Comparison of ENCODE assay signal across 8 cellular contexts in genomic region chr14:22929848-22930364, GRCh38. TPM values are rescaled to one million over a fixed set of nuclear protein-coding genes. Genes with fewer than 3 reads are reported as not detected.
DNase-seq lines count a peak whose midpoint lies in the region; ATAC-seq and TF ChIP-seq lines count a peak whose summit lies in the region.

No MANE protein-coding gene starts in this region.

- no peaks in the 10 kb centered on the region for H3K27me3 ChIP-seq in tibial artery

- H3K4me3 ChIP-seq in tibial artery: peak overlapping the region; percentile 86 to 92

- H3K27me3 Mint-ChIP-seq in activated CD4-positive, alpha-beta memory T cell treated with anti-CD3 and anti-CD28 coated beads for 36 hours: no peaks in the 10 kb centered on the region
- H3K27me3 Mint-ChIP-seq in activated naive CD4-positive, alpha-beta T cell treated with anti-CD3 and anti-CD28 coated beads, Interleukin-2, amount 10 ng/mL, durations not matched to agents 7 days and 5 days: no peaks in the 10 kb centered on the region

- no peak overlapping the region for H3K27ac Mint-ChIP-seq in activated CD4-positive, alpha-beta memory T cell treated with anti-CD3 and anti-CD28 coated beads for 36 hours
- no peak overlapping the region for H3K27ac Mint-ChIP-seq in stimulated activated effector memory CD8-positive, alpha-beta T cell treated with anti-CD3 and anti-CD28 coated beads, Interleukin-12 subunit alpha, Interleukin-12 subunit beta, amount 100 ng/mL, for 72 hours
- no peak overlapping the region for H3K27ac Mint-ChIP-seq in activated naive CD4-positive, alpha-beta T cell treated with anti-CD3 and anti-CD28 coated beads, Interleukin-2, amount 10 ng/mL, durations not matched to agents 7 days and 5 days

- DNase-seq in NCI-H1694 treated with DMSO at 0.1 percent for 48 hours (lab: John Stamatoyannopoulos, UW) (peak; percentile 78), NCI-H1694 (lab: John Stamatoyannopoulos, UW) (no peak), inferior parietal cortex (ENCODE audit: extremely low spot score) (peak; percentile 68), tibial artery (no peak)
- no peak for DNase-seq in activated CD4-positive, alpha-beta memory T cell treated with anti-CD3 and anti-CD28 coated beads for 36 hours
- no peak for DNase-seq in stimulated activated effector memory CD8-positive, alpha-beta T cell treated with anti-CD3 and anti-CD28 coated beads, Interleukin-12 subunit alpha, Interleukin-12 subunit beta, amount 100 ng/mL, for 72 hours (ENCODE audit: low spot score in 2 of 2)
- no peak for DNase-seq in activated naive CD4-positive, alpha-beta T cell treated with anti-CD3 and anti-CD28 coated beads, Interleukin-2, amount 10 ng/mL, durations not matched to agents 7 days and 5 days

- peaks cover 37% of the 10 kb centered on the region for H3K4me1 Mint-ChIP-seq in activated CD4-positive, alpha-beta memory T cell treated with anti-CD3 and anti-CD28 coated beads for 36 hours (ENCODE audit: low read depth)
- peaks cover 12% of the 10 kb centered on the region for H3K4me1 Mint-ChIP-seq in stimulated activated effector memory CD8-positive, alpha-beta T cell treated with anti-CD3 and anti-CD28 coated beads, Interleukin-12 subunit alpha, Interleukin-12 subunit beta, amount 100 ng/mL, for 72 hours
- H3K4me1 Mint-ChIP-seq in activated naive CD4-positive, alpha-beta T cell treated with anti-CD3 and anti-CD28 coated beads, Interleukin-2, amount 10 ng/mL, durations not matched to agents 7 days and 5 days: peaks cover 26% of the 10 kb centered on the region

- H3K4me3 Mint-ChIP-seq in activated CD4-positive, alpha-beta memory T cell treated with anti-CD3 and anti-CD28 coated beads for 36 hours: no peak overlapping the region
- no peak overlapping the region for H3K4me3 Mint-ChIP-seq in stimulated activated effector memory CD8-positive, alpha-beta T cell treated with anti-CD3 and anti-CD28 coated beads, Interleukin-12 subunit alpha, Interleukin-12 subunit beta, amount 100 ng/mL, for 72 hours
- no peak overlapping the region for H3K4me3 Mint-ChIP-seq in activated naive CD4-positive, alpha-beta T cell treated with anti-CD3 and anti-CD28 coated beads, Interleukin-2, amount 10 ng/mL, durations not matched to agents 7 days and 5 days

- CTCF ChIA-PET in activated CD4-positive, alpha-beta memory T cell treated with anti-CD3 and anti-CD28 coated beads for 36 hours (lab: Charles Lee): interaction anchor here (0.7 to 4.6 kb wide), 36 partner anchors 9 to 1203 kb away, joined by 3 to 45 read pairs (median 4); partner anchors contain the start of genes AJUBA, CDH24, DAD1 and HAUS4
- CTCF ChIA-PET in activated naive CD4-positive, alpha-beta T cell treated with anti-CD3 and anti-CD28 coated beads, Interleukin-2, amount 10 ng/mL, durations not matched to agents 7 days and 5 days (lab: Charles Lee): interaction anchor here (0.9 to 3.0 kb wide), 25 partner anchors 10 to 128 kb away, joined by 3 to 24 read pairs (median 5); partner anchors contain the start of genes AJUBA, HAUS4, RBM23 and REM2

- H3K9me3 Mint-ChIP-seq in activated CD4-positive, alpha-beta memory T cell treated with anti-CD3 and anti-CD28 coated beads for 36 hours: no peaks in the 10 kb centered on the region
- H3K9me3 Mint-ChIP-seq in stimulated activated effector memory CD8-positive, alpha-beta T cell treated with anti-CD3 and anti-CD28 coated beads, Interleukin-12 subunit alpha, Interleukin-12 subunit beta, amount 100 ng/mL, for 72 hours: no peaks in the 10 kb centered on the region
- no peaks in the 10 kb centered on the region for H3K9me3 Mint-ChIP-seq in activated naive CD4-positive, alpha-beta T cell treated with anti-CD3 and anti-CD28 coated beads, Interleukin-2, amount 10 ng/mL, durations not matched to agents 7 days and 5 days

- peaks cover 20% of the 10 kb centered on the region for H3K36me3 Mint-ChIP-seq in activated CD4-positive, alpha-beta memory T cell treated with anti-CD3 and anti-CD28 coated beads for 36 hours
- H3K36me3 Mint-ChIP-seq in stimulated activated effector memory CD8-positive, alpha-beta T cell treated with anti-CD3 and anti-CD28 coated beads, Interleukin-12 subunit alpha, Interleukin-12 subunit beta, amount 100 ng/mL, for 72 hours: peaks cover 32% of the 10 kb centered on the region
- peaks cover 17% of the 10 kb centered on the region for H3K36me3 Mint-ChIP-seq in activated naive CD4-positive, alpha-beta T cell treated with anti-CD3 and anti-CD28 coated beads, Interleukin-2, amount 10 ng/mL, durations not matched to agents 7 days and 5 days

- ATAC-seq in stimulated activated effector memory CD8-positive, alpha-beta T cell treated with anti-CD3 and anti-CD28 coated beads, Interleukin-12 subunit alpha, Interleukin-12 subunit beta, amount 100 ng/mL, for 72 hours: no peak

- peaks cover 0 to 22% (median 15%) of the 10 kb centered on the region in 4 donors for H3K4me1 ChIP-seq in tibial artery

- no peaks in the 10 kb centered on the region for H3K9me3 ChIP-seq in tibial artery

- POLR2A ChIA-PET in activated CD4-positive, alpha-beta memory T cell treated with anti-CD3 and anti-CD28 coated beads for 36 hours (lab: Charles Lee): interaction anchor here (0.6 to 4.4 kb wide), 11 partner anchors 11 to 341 kb away, joined by 3 to 47 read pairs (median 4); partner anchors contain the start of genes ACIN1, C14orf119, DAD1 and HAUS4

- no peak for TF ChIP-seq CTCF in VCaP (conservative IDR thresholded peaks at IDR 0.05)
- TF ChIP-seq CTCF in tibial artery (IDR thresholded peaks at IDR 0.05): no peak

- H3K36me3 ChIP-seq in tibial artery: peaks cover 8 to 17% (median 9%) of the 10 kb centered on the region in 3 donors

- intact Hi-C loops in tibial artery (cut with DNase I; ENCODE audit: low total_unique reads): no loop called here
- intact Hi-C loops in activated CD4-positive, alpha-beta memory T cell treated with anti-CD3 and anti-CD28 coated beads for 36 hours (cut with micrococcal nuclease): loop anchor here (1.0 kb wide), 7 partner anchors 11 to 341 kb away; partner anchors contain the start of genes DAD1, HAUS4, LRP10 and RBM23

- H3K27ac ChIP-seq in VCaP: peak overlapping the region; percentile 82
- peak overlapping the region; percentile 83 to 84 for H3K27ac ChIP-seq in tibial artery

RNA-seq across cellular contexts. Expression of gene PRMT5, which starts 0.7 kb away (rescaled TPM):
- total RNA-seq in activated CD4-positive, alpha-beta memory T cell treated with anti-CD3 and anti-CD28 coated beads for 36 hours: 100 to 1,000 TPM in 1 of 2 experiments, 10 to 100 TPM in 1; 85.6 to 100 TPM

RNA-seq across cellular contexts. Expression of gene RBM23, which starts 11.0 kb away (rescaled TPM):
- 10 to 100 TPM; 55.0 to 56.0 TPM for total RNA-seq in activated CD4-positive, alpha-beta memory T cell treated with anti-CD3 and anti-CD28 coated beads for 36 hours

RNA-seq across cellular contexts. Expression of gene HAUS4, which starts 27.0 kb away (rescaled TPM):
- 10 to 100 TPM; 84.4 to 86.6 TPM for total RNA-seq in activated CD4-positive, alpha-beta memory T cell treated with anti-CD3 and anti-CD28 coated beads for 36 hours

RNA-seq across cellular contexts. Expression of gene REM2, which starts 46.9 kb away (rescaled TPM):
- total RNA-seq in activated CD4-positive, alpha-beta memory T cell treated with anti-CD3 and anti-CD28 coated beads for 36 hours: under 1 TPM; 0.36 to 0.77 TPM

RNA-seq across cellular contexts. Expression of gene AJUBA, which starts 52.4 kb away (rescaled TPM):
- total RNA-seq in activated CD4-positive, alpha-beta memory T cell treated with anti-CD3 and anti-CD28 coated beads for 36 hours: 1 to 10 TPM; 1.5 to 1.7 TPM

Comparison
In these comparisons a context has a peak if more than half of its experiments do, and no peak if none do; other contexts are left out.
1. DNase-seq: peak in NCI-H1694 treated with DMSO at 0.1 percent for 48 hours (single experiment) and inferior parietal cortex (single experiment); none in NCI-H1694 (single experiment), tibial artery (0 of 2), activated CD4-positive, alpha-beta memory T cell treated with anti-CD3 and anti-CD28 coated beads for 36 hours (single experiment), stimulated activated effector memory CD8-positive, alpha-beta T cell treated with anti-CD3 and anti-CD28 coated beads, Interleukin-12 subunit alpha, Interleukin-12 subunit beta, amount 100 ng/mL, for 72 hours (0 of 2) and activated naive CD4-positive, alpha-beta T cell treated with anti-CD3 and anti-CD28 coated beads, Interleukin-2, amount 10 ng/mL, durations not matched to agents 7 days and 5 days (single experiment).